21 cellular contexts compared by ENCODE assay signal in the genomic region with DNA sequence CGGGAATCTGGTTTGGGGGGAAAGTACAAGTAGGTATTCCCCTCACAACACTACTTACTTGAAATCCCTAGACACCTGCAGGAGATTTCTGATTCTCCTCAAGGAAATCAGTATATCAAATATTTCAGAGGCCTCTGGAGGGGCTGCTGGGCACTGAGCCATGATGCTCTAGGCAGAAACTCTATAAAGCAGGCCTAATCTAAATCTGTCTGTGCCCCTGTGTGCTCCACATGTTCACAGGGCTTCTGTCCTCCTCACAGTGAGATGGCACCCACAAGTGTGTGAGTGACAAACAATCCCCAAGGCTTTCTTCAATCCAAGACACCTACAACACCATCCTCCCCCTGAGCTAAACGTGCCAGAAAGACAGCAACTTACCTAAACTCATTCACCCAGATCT. TPM values are rescaled to one million over a fixed set of nuclear protein-coding genes. Genes with fewer than 3 reads are reported as not detected.
"Had no signal": no experiment of that assay in that cellular context is flagged by ENCODE, and none has a peak within 500 bp of the region (broad histone marks: within the 10 kb centered on the region; RNA-seq: fewer than 3 reads in every experiment).

No MANE protein-coding gene starts in this region.

- H3K27ac ChIP-seq: HL-60, SJSA1, SK-N-MC had no signal

- H3K9me3 ChIP-seq: SJSA1 had no signal

- DNase-seq: KBM-7, MV-4-11, NCI-H1048, NCI-H1105, NCI-H1417, NCI-H146, NCI-H1694 treated with DMSO at 0.1 percent for 48 hours, NCI-H1930, NCI-H2081, NCI-H2107, NCI-H510A, NCI-H524 treated with DMSO at 0.1 percent for 48 hours, NCI-H69, NCI-H774, Right ventricle myocardium superior, RPMI8226, SIG-M5 had no signal

- H3K4me3 ChIP-seq: SJSA1, SK-N-MC had no signal

- H3K4me1 ChIP-seq: SJSA1 had no signal

- H3K27me3 ChIP-seq: SJSA1 had no signal

RNA-seq across cellular contexts. Expression of gene NIPSNAP3B, which starts 39.0 kb away (rescaled TPM):
- total RNA-seq: MCF 10A had no signal
